1 cellular context compared by ENCODE assay signal in genomic region chr16:65510850-65511249, GRCh38.
TF ChIP-seq lines count a peak whose summit lies in the region.

No MANE protein-coding gene starts in this region.

TF ChIP-seq in HepG2, 621 proteins besides CTCF, POLR2A, EP300 and RAD21 (continued from another document):
- TF ChIP-seq, protein P1, sequence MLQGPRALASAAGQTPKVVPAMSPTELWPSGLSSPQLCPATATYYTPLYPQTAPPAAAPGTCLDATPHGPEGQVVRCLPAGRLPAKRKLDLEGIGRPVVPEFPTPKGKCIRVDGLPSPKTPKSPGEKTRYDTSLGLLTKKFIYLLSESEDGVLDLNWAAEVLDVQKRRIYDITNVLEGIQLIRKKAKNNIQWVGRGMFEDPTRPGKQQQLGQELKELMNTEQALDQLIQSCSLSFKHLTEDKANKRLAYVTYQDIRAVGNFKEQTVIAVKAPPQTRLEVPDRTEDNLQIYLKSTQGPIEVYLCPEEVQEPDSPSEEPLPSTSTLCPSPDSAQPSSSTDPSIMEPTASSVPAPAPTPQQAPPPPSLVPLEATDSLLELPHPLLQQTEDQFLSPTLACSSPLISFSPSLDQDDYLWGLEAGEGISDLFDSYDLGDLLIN (CRISPR knock-in tag; IDR thresholded peaks at IDR 0.05; ENCODE audit: borderline replicate concordance): no peak
- no peak for TF ChIP-seq ZFP82 (CRISPR knock-in tag; IDR thresholded peaks at IDR 0.05; ENCODE audit: borderline replicate concordance)
- TF ChIP-seq ZBTB20 (CRISPR knock-in tag; IDR thresholded peaks at IDR 0.05; ENCODE audit: borderline replicate concordance, low read depth): no peak
- no peak for TF ChIP-seq ZNF101 (CRISPR knock-in tag; IDR thresholded peaks at IDR 0.05; ENCODE audit: borderline replicate concordance, low read depth)
